In the genomic region with DNA sequence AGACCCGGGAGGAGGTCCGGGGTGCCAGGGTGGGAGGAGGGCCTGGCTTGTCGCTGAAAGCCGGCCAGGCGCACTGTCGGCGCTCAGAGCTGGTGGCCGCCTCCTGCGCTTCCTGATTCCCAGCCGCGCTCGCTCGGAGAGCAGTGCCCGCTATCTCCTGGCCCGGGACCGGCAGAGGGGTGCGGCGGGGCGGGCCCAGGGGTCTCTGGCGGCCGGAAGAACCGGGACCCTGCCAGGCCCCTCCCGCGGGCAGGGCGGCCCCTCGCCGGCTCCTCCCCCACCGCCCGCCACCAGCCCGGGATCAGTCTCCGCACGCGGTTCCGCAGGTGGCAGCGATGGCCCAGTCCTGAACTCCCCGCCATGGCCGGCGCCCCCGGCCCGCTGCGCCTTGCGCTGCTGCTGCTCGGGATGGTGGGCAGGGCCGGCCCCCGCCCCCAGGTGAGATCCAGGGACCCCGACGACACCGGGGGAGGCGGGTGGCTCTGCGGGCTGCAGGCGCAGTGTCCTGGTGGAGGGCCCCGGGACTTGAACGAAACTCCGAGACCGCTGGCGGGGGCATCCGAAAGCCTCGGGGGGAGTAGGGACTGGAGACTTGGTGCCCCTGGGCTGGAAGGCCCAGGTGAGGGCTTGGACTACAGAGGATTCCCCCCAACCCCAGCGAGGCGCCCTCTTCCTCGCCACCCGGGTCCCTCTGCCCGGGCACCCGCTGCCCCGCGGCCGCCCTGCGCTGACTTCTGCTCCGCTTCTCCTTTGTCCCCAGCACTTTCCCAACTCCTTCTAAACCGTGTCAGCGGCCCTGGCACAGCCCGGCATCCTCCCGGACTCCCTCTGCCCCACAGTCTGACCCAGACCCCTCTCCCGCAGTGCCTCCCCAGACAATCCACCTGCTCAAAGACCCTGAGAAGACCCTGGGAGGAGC, we compare ENCODE assay signal across 8 cellular contexts. TPM values are rescaled to one million over a fixed set of nuclear protein-coding genes. Genes with fewer than 3 reads are reported as not detected.
DNase-seq lines count a peak whose midpoint lies in the region; ATAC-seq, FAIRE-seq and TF ChIP-seq lines count a peak whose summit lies in the region.

Gene GLP1R, plus strand, starts transcription at position 301 of the 919 bp plus-strand sequence. Its CDS starts 60 bp downstream, at position 361.

- H4K20me1 ChIP-seq in astrocyte (ENCODE audit: insufficient read depth, low read length): no peaks in the 10 kb centered on the region

- H3K4me3 Mint-ChIP-seq in activated CD4-positive, alpha-beta T cell treated with anti-CD3 and anti-CD28 coated beads, Interleukin-2, amount 10 ng/mL, durations not matched to agents 24 days and 14 days: peak within 1 kb of the TSS; percentile 48
- H3K4me3 Mint-ChIP-seq in astrocyte (ENCODE audit: unreplicated experiment): peak within 1 kb of the TSS; percentile 20

- intact Hi-C loops in activated CD4-positive, alpha-beta T cell treated with anti-CD3 and anti-CD28 coated beads, Interleukin-2, amount 10 ng/mL, durations not matched to agents 24 days and 14 days (cut with micrococcal nuclease): no loop called here

- no peaks in the 10 kb centered on the region for H3K9me3 Mint-ChIP-seq in activated CD4-positive, alpha-beta T cell treated with anti-CD3 and anti-CD28 coated beads, Interleukin-2, amount 10 ng/mL, durations not matched to agents 24 days and 14 days
- no peaks in the 10 kb centered on the region for H3K9me3 Mint-ChIP-seq in astrocyte (ENCODE audit: unreplicated experiment)

- peak; percentile 58 for DNase-seq in activated CD4-positive, alpha-beta T cell treated with anti-CD3 and anti-CD28 coated beads, Interleukin-2, amount 10 ng/mL, durations not matched to agents 24 days and 14 days
- DNase-seq in activated CD4-positive, alpha-beta T cell treated with anti-CD3 and anti-CD28 coated beads for 1 hour: no peak
- no peak for DNase-seq in astrocyte (ENCODE audit: low read depth)
- peak; percentile 64 for DNase-seq in islet precursor cell
- no peak for DNase-seq in A172 (ENCODE audit: low spot score)

- no peak for TF ChIP-seq CTCF in astrocyte (IDR thresholded peaks at IDR 0.05; ENCODE audit: insufficient read depth, low read depth, low read length)

- H3K4me2 ChIP-seq in astrocyte (ENCODE audit: low read length): no peak within 1 kb of the TSS

- H3K27ac Mint-ChIP-seq in activated CD4-positive, alpha-beta T cell treated with anti-CD3 and anti-CD28 coated beads, Interleukin-2, amount 10 ng/mL, durations not matched to agents 24 days and 14 days: peak within 1 kb of the TSS; percentile 17
- H3K27ac Mint-ChIP-seq in astrocyte (ENCODE audit: unreplicated experiment): no peak within 1 kb of the TSS

- H3K4me1 ChIP-seq in astrocyte (ENCODE audit: insufficient read depth, low read length) (no peaks in the 10 kb centered on the region), subcutaneous abdominal adipose tissue (ENCODE audit: control insufficient read depth in 5 of 5, insufficient read depth in 5 of 5, low read length in 5 of 5) (peaks cover 0 to 9% (median 8%) of the 10 kb centered on the region in 5 donors)

- peaks cover 16% of the 10 kb centered on the region for H3K27me3 ChIP-seq in astrocyte (ENCODE audit: insufficient read depth, low read length)
- peaks cover 26 to 41% (median 37%) of the 10 kb centered on the region in 5 donors for H3K27me3 ChIP-seq in subcutaneous abdominal adipose tissue (ENCODE audit: control insufficient read depth in 5 of 5, insufficient read depth in 4 of 5, low read length in 5 of 5)

- H3K27ac ChIP-seq in astrocyte (ENCODE audit: low read depth, low read length) (no peak within 1 kb of the TSS), subcutaneous abdominal adipose tissue (ENCODE audit: low read depth, low read length) (no peak within 1 kb of the TSS)

- H3K79me2 ChIP-seq in astrocyte (ENCODE audit: insufficient read depth, low read length): no peaks in the 10 kb centered on the region

- H3K36me3 ChIP-seq in astrocyte (ENCODE audit: insufficient read depth, low read length) (no peaks in the 10 kb centered on the region), subcutaneous abdominal adipose tissue (ENCODE audit: control insufficient read depth in 5 of 5, insufficient read depth in 5 of 5, low read length in 5 of 5) (no peaks in the 10 kb centered on the region)

- no peak for FAIRE-seq in astrocyte (lab: Jason Lieb, UNC)

- H3K9me3 ChIP-seq in astrocyte (ENCODE audit: insufficient read depth, low read depth, low read length): no peaks in the 10 kb centered on the region
- no peaks in the 10 kb centered on the region for H3K9me3 ChIP-seq in subcutaneous abdominal adipose tissue (ENCODE audit: control insufficient read depth in 5 of 5, low read length in 5 of 5)

- ATAC-seq in HG02870 (IDR thresholded peaks at IDR 0.05; ENCODE audit: unreplicated experiment) (no peak), HG02588 (IDR thresholded peaks at IDR 0.05; ENCODE audit: unreplicated experiment) (no peak)

- peaks cover 42% of the 10 kb centered on the region for H3K27me3 Mint-ChIP-seq in activated CD4-positive, alpha-beta T cell treated with anti-CD3 and anti-CD28 coated beads, Interleukin-2, amount 10 ng/mL, durations not matched to agents 24 days and 14 days
- H3K27me3 Mint-ChIP-seq in astrocyte (ENCODE audit: low read depth, unreplicated experiment): peaks cover 55% of the 10 kb centered on the region

- H3K9ac ChIP-seq in astrocyte (ENCODE audit: low read length) (no peak within 1 kb of the TSS), subcutaneous abdominal adipose tissue (ENCODE audit: low read length in 5 of 5) (no peak within 1 kb of the TSS)

- no peaks in the 10 kb centered on the region for H3K36me3 Mint-ChIP-seq in activated CD4-positive, alpha-beta T cell treated with anti-CD3 and anti-CD28 coated beads, Interleukin-2, amount 10 ng/mL, durations not matched to agents 24 days and 14 days (ENCODE audit: low read depth)
- no peaks in the 10 kb centered on the region for H3K36me3 Mint-ChIP-seq in astrocyte (ENCODE audit: low read depth, unreplicated experiment)

- no peak within 1 kb of the TSS for H3K4me3 ChIP-seq in astrocyte (ENCODE audit: insufficient read depth, low read depth, low read length)
- peak within 1 kb of the TSS in 3 of 5 donors; percentile 38 to 50 (median 41) for H3K4me3 ChIP-seq in subcutaneous abdominal adipose tissue (ENCODE audit: low read depth in 1 of 5, low read length in 5 of 5)

- no peak within 1 kb of the TSS for H2AFZ ChIP-seq in astrocyte (ENCODE audit: low read depth, low read length)

- peaks cover 17% of the 10 kb centered on the region for H3K4me1 Mint-ChIP-seq in activated CD4-positive, alpha-beta T cell treated with anti-CD3 and anti-CD28 coated beads, Interleukin-2, amount 10 ng/mL, durations not matched to agents 24 days and 14 days
- peaks cover 13% of the 10 kb centered on the region for H3K4me1 Mint-ChIP-seq in astrocyte (ENCODE audit: low read depth, unreplicated experiment)

RNA-seq across cellular contexts. Expression of gene GLP1R, which starts in this region (rescaled TPM):
- total RNA-seq in activated CD4-positive, alpha-beta T cell treated with anti-CD3 and anti-CD28 coated beads, Interleukin-2, amount 10 ng/mL, durations not matched to agents 24 days and 14 days: 0.09 TPM in 2 replicates
- not detected in 2 replicates for total RNA-seq in astrocyte
- total RNA-seq in A172 (2014; rRNA removed; shearing (Covaris generic)): not detected in 2 replicates

Comparison
In these comparisons a context has a peak if more than half of its experiments do, and no peak if none do; other contexts are left out.
1. Peak in DNase-seq in activated CD4-positive, alpha-beta T cell treated with anti-CD3 and anti-CD28 coated beads, Interleukin-2, amount 10 ng/mL, durations not matched to agents 24 days and 14 days; RNA of the gene not detected or under 1 TPM.